10 cellular contexts compared by ENCODE assay signal in genomic region chr3:31968927-31969418, GRCh38. TPM values are rescaled to one million over a fixed set of nuclear protein-coding genes. Genes with fewer than 3 reads are reported as not detected.
DNase-seq lines count a peak whose midpoint lies in the region; ATAC-seq and TF ChIP-seq lines count a peak whose summit lies in the region.
"Had no signal": no experiment of that assay in that cellular context is flagged by ENCODE, and none has a peak within 500 bp of the region (broad histone marks: within the 10 kb centered on the region; RNA-seq: fewer than 3 reads in every experiment).

No MANE protein-coding gene starts in this region.

- H3K9me3 Mint-ChIP-seq in effector memory CD8-positive, alpha-beta T cell: no peaks in the 10 kb centered on the region
- H3K9me3 Mint-ChIP-seq: activated naive CD8-positive, alpha-beta T cell treated with anti-CD3 and anti-CD28 coated beads, Interleukin-2, amount 10 ng/mL, durations not matched to agents 7 days and 5 days had no signal

- H3K9me3 ChIP-seq in liver (ENCODE audit: control insufficient read depth in 4 of 4, low read length in 3 of 4) (no peaks in the 10 kb centered on the region), uterus (no peaks in the 10 kb centered on the region)

- 79% methylated on average over 6 of the region's 6 CpGs for WGBS in liver

- TF ChIP-seq RAD21 in liver (IDR thresholded peaks at IDR 0.05): no peak

- no peak for ATAC-seq in effector memory CD8-positive, alpha-beta T cell (replicated peaks)

- no peak overlapping the region for H3K4me3 Mint-ChIP-seq in effector memory CD8-positive, alpha-beta T cell
- H3K4me3 Mint-ChIP-seq: activated naive CD8-positive, alpha-beta T cell treated with anti-CD3 and anti-CD28 coated beads, Interleukin-2, amount 10 ng/mL, durations not matched to agents 7 days and 5 days had no signal

- no peak overlapping the region for H3K4me3 ChIP-seq in choroid plexus epithelial cell (ENCODE audit: low read depth, low read length)
- H3K4me3 ChIP-seq in liver (ENCODE audit: low read depth in 1 of 3, low read length in 3 of 3): no peak overlapping the region
- H3K4me3 ChIP-seq in uterus: no peak overlapping the region

- H3K4me1 Mint-ChIP-seq in effector memory CD8-positive, alpha-beta T cell (ENCODE audit: low read depth in 2 of 2): no peaks in the 10 kb centered on the region
- H3K4me1 Mint-ChIP-seq: activated naive CD8-positive, alpha-beta T cell treated with anti-CD3 and anti-CD28 coated beads, Interleukin-2, amount 10 ng/mL, durations not matched to agents 7 days and 5 days had no signal

- intact Hi-C loops in uterus (cut with DNase I; ENCODE audit: low total_unique reads): no loop called here

- TF ChIP-seq CTCF in choroid plexus epithelial cell (conservative IDR thresholded peaks at IDR 0.05; ENCODE audit: low read depth, low read length): no peak
- TF ChIP-seq CTCF in liver (IDR thresholded peaks at IDR 0.05; ENCODE audit: low read depth, low read length, missing input control): no peak
- TF ChIP-seq CTCF in uterus (IDR thresholded peaks at IDR 0.05): no peak

- DNase-seq in HuH-7.5 (ENCODE audit: low spot score) (peak; percentile 35), choroid plexus epithelial cell (ENCODE audit: low read depth) (peak; percentile 95), uterus (no peak), caudate nucleus (lab: John Stamatoyannopoulos, UW) (no peak), activated gamma-delta T cell treated with Interleukin-2 at 50 U/mL for 16 hours (no peak)
- no peak for DNase-seq in effector memory CD8-positive, alpha-beta T cell
- DNase-seq: activated naive CD8-positive, alpha-beta T cell treated with anti-CD3 and anti-CD28 coated beads, Interleukin-2, amount 10 ng/mL, durations not matched to agents 7 days and 5 days; NCI-H1417 treated with DMSO at 0.1 percent for 48 hours; stimulated activated CD4-positive, alpha-beta T cell treated with anti-CD3 and anti-CD28 coated beads, Interleukin-15, amount 100 ng/mL, for 24 hours had no signal

- no peaks in the 10 kb centered on the region for H3K36me3 ChIP-seq in liver (ENCODE audit: control insufficient read depth in 4 of 4, insufficient read depth in 3 of 4, low read depth in 1 of 4, low read length in 3 of 4)
- H3K36me3 ChIP-seq in uterus: no peaks in the 10 kb centered on the region

- peaks cover 19 to 41% of the 10 kb centered on the region in 2 donors for H3K27me3 Mint-ChIP-seq in effector memory CD8-positive, alpha-beta T cell

- TF ChIP-seq POLR2A in uterus (IDR thresholded peaks at IDR 0.05): no peak

- no peaks in the 10 kb centered on the region for H3K27me3 ChIP-seq in liver (ENCODE audit: control insufficient read depth in 4 of 4, insufficient read depth in 4 of 4, low read length in 3 of 4)
- no peaks in the 10 kb centered on the region for H3K27me3 ChIP-seq in uterus

- H3K9ac ChIP-seq in liver (ENCODE audit: low read depth in 1 of 2, low read length in 2 of 2): no peak overlapping the region

- peak overlapping the region in 1 of 2 donors; percentile 21 for H3K27ac ChIP-seq in liver (ENCODE audit: low read depth in 1 of 2, low read length in 2 of 2)
- H3K27ac ChIP-seq in uterus: peak overlapping the region; percentile 61 to 81
- H3K27ac ChIP-seq in caudate nucleus (ENCODE audit: low read depth, low read length): no peak overlapping the region

- H3K36me3 Mint-ChIP-seq in effector memory CD8-positive, alpha-beta T cell (ENCODE audit: insufficient read depth): peaks cover 4% of the 10 kb centered on the region
- H3K36me3 Mint-ChIP-seq: activated naive CD8-positive, alpha-beta T cell treated with anti-CD3 and anti-CD28 coated beads, Interleukin-2, amount 10 ng/mL, durations not matched to agents 7 days and 5 days had no signal

- H3K4me1 ChIP-seq in liver (ENCODE audit: control insufficient read depth in 4 of 4, insufficient read depth in 4 of 4, low read length in 3 of 4): no peaks in the 10 kb centered on the region
- peaks cover 9 to 19% of the 10 kb centered on the region in 2 donors for H3K4me1 ChIP-seq in uterus

- H3K27ac Mint-ChIP-seq in effector memory CD8-positive, alpha-beta T cell: no peak overlapping the region
- H3K27ac Mint-ChIP-seq: activated naive CD8-positive, alpha-beta T cell treated with anti-CD3 and anti-CD28 coated beads, Interleukin-2, amount 10 ng/mL, durations not matched to agents 7 days and 5 days had no signal

TF ChIP-seq in liver, 16 proteins besides CTCF, POLR2A, EP300 and RAD21:
- TF ChIP-seq NR2F2 (IDR thresholded peaks at IDR 0.05) (peak; percentile 5), FOXA1 (IDR thresholded peaks at IDR 0.05) (no peak)

RNA-seq across cellular contexts. Expression of gene OSBPL10, which starts 12.1 kb away (rescaled TPM):
- 1 to 10 TPM in 1 of 2 donors, under 1 TPM in 1; 0.75 to 4.0 TPM for total RNA-seq in liver
- 1 to 10 TPM; 1.4 to 1.9 TPM for polyA plus RNA-seq in liver
- 10 to 100 TPM; 30.0 to 49.7 (median 43.7) TPM for total RNA-seq in uterus

RNA-seq across cellular contexts. Expression of gene ZNF860, which starts 12.6 kb away (rescaled TPM):
- total RNA-seq in liver (under 1 TPM; 0.17 to 0.42 TPM), uterus (1 to 10 TPM in 3 of 4 donors, under 1 TPM in 1; 0.26 to 2.8 (median 1.5) TPM)
- polyA plus RNA-seq in liver: under 1 TPM in 1 of 2 donors, not detected in 1; 0.10 TPM
- total RNA-seq: activated naive CD8-positive, alpha-beta T cell treated with anti-CD3 and anti-CD28 coated beads, Interleukin-2, amount 10 ng/mL, durations not matched to agents 7 days and 5 days had no signal

Comparison
In these comparisons a context has a peak if more than half of its experiments do, and no peak if none do; other contexts are left out.
1. DNase-seq: peak in HuH-7.5 (single experiment) and choroid plexus epithelial cell (single experiment); none in uterus (0 of 2), effector memory CD8-positive, alpha-beta T cell (0 of 3), caudate nucleus (0 of 61) and activated gamma-delta T cell treated with Interleukin-2 at 50 U/mL for 16 hours (single experiment).
2. RNA of gene OSBPL10, which starts 12.1 kb away (total RNA-seq): 30.0 to 49.7 TPM in uterus; 0.75 to 4.0 TPM in liver; every median in the first group is over 4 times any median in the second.